Comparison of ENCODE assay signal across 1 cellular context in genomic region chr2:69890881-69891280, GRCh38.
TF ChIP-seq lines count a peak whose summit lies in the region.

No MANE protein-coding gene starts in this region.

TF ChIP-seq in GM12878, 131 proteins besides CTCF, POLR2A, EP300 and RAD21 (continued from another document):
- no peak for TF ChIP-seq RELB (IDR thresholded peaks at IDR 0.05; ENCODE audit: low read depth)
- no peak for TF ChIP-seq SIN3A (IDR thresholded peaks at IDR 0.05; ENCODE audit: low read depth, low read length)
- TF ChIP-seq RB1 (IDR thresholded peaks at IDR 0.05; ENCODE audit: borderline replicate concordance) = no peak
- TF ChIP-seq ZBTB11 (CRISPR knock-in tag; IDR thresholded peaks at IDR 0.05) = no peak
- no peak for TF ChIP-seq SMAD1 (IDR thresholded peaks at IDR 0.05; ENCODE audit: low read depth, partially characterized antibody)
- no peak for TF ChIP-seq IKZF2 (IDR thresholded peaks at IDR 0.05)
- TF ChIP-seq NR2C1 (IDR thresholded peaks at IDR 0.05) = no peak
- TF ChIP-seq GABPA (IDR thresholded peaks at IDR 0.05; ENCODE audit: low read depth) = no peak
- TF ChIP-seq ZSCAN29 (IDR thresholded peaks at IDR 0.05) = no peak
- no peak for TF ChIP-seq IRF4 (IDR thresholded peaks at IDR 0.05; ENCODE audit: low read depth, low read length)
- TF ChIP-seq CHD2 (IDR thresholded peaks at IDR 0.05; ENCODE audit: borderline replicate concordance, low read depth, low read length) = no peak
- no peak for TF ChIP-seq CEBPZ (IDR thresholded peaks at IDR 0.05; ENCODE audit: low read depth, low read length)
- TF ChIP-seq CHD4 (IDR thresholded peaks at IDR 0.05) = no peak
- TF ChIP-seq BCL3 (IDR thresholded peaks at IDR 0.05; ENCODE audit: borderline replicate concordance, insufficient read depth, low read depth, low read length, poor library complexity, severe bottlenecking) = no peak
- TF ChIP-seq ZNF207 (IDR thresholded peaks at IDR 0.05; ENCODE audit: borderline replicate concordance) = no peak
- TF ChIP-seq ZNF24 (IDR thresholded peaks at IDR 0.05) = no peak
- TF ChIP-seq EGR1 (IDR thresholded peaks at IDR 0.05; ENCODE audit: borderline replicate concordance in 1 of 2, low read depth in 2 of 2, low read length in 2 of 2) = no peak
- TF ChIP-seq CBX3 (IDR thresholded peaks at IDR 0.05; ENCODE audit: borderline replicate concordance, low read depth) = no peak
